Comparison of ENCODE assay signal across 8 cellular contexts in the genomic region with DNA sequence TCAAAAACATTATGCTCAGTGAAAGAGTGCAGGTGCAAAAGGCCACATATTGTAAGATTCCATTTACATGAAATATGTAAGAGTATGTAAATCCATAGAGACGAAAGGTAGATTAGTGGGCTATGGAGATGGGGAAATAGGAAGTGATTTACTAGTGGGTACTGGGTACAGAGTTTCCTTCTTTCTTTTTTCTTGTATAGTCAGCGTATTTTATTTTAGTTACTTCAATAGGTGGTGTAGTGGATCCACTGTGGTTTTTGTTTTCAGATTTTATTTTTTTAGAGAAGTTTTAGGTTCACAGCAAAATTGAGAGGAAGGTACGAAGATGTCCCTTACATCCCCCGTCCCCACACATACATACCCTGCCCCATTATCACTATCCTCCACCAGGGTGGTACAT. TPM values are rescaled to one million over a fixed set of nuclear protein-coding genes. Genes with fewer than 3 reads are reported as not detected.
"Had no signal": no experiment of that assay in that cellular context is flagged by ENCODE, and none has a peak within 500 bp of the region (broad histone marks: within the 10 kb centered on the region; RNA-seq: fewer than 3 reads in every experiment).

No MANE protein-coding gene starts in this region.

- H3K36me3 ChIP-seq: HAP-1 had no signal

- H3K9me3 ChIP-seq: HAP-1 had no signal

- H3K4me1 ChIP-seq: HAP-1 had no signal

- ATAC-seq: HCT116 had no signal

- H2AFZ ChIP-seq: GM23248 had no signal

- H3K27ac ChIP-seq: GM23248, HL-60 had no signal

- H3K4me3 ChIP-seq: GM23248, HAP-1 had no signal

- H3K9ac ChIP-seq: GM23248 had no signal

- DNase-seq: GOT3, H7, KG1 had no signal

RNA-seq across cellular contexts. Expression of gene CIT, which starts 6.1 kb away (rescaled TPM):
- polyA plus RNA-seq: IgD-negative memory B cell had no signal
